Comparison of ENCODE assay signal across 31 cellular contexts in the genomic region with DNA sequence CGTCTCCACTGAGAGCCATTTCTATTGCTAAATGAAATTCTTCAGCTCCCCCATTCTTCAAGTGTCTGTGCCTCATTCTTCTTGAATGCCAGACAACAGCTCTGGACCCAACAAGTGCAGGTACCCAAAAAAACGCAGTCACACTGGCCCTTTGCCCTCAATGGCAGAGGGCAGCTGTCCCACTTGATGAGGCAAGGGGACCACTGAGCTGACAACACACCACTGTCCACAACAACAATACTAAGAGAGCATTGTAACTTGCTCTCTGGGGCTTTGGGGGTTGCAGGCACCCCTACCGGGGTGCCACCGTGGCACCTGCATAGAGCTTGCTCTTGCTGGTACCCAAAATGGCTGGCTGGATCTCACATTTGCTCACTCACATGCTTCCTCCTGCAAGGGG.
"Had no signal": no experiment of that assay in that cellular context is flagged by ENCODE, and none has a peak within 500 bp of the region (broad histone marks: within the 10 kb centered on the region; RNA-seq: fewer than 3 reads in every experiment).

No MANE protein-coding gene starts in this region.

- H3K79me2 ChIP-seq: parathyroid adenoma had no signal

- H3K4me1 ChIP-seq: parathyroid adenoma, psoas muscle, right lobe of liver, spleen, suprapubic skin, testis, tibial artery, transverse colon, upper lobe of right lung, uterus had no signal

- H3K27me3 ChIP-seq: ovary, right lobe of liver, spleen, suprapubic skin, testis, tibial artery, transverse colon, upper lobe of right lung, uterus had no signal

- H3K4me2 ChIP-seq: smooth muscle cell had no signal

- H3K4me3 ChIP-seq: ovary, psoas muscle, right lobe of liver, skin epidermis, smooth muscle cell, spleen, suprapubic skin, testis, tibial artery, transverse colon, upper lobe of right lung, uterus had no signal

- H3K36me3 Mint-ChIP-seq: naive B cell; stimulated activated memory B cell treated with anti-CD40 and anti-IgM and Interleukin-4, amounts not matched to agents 10 μg/mL and 1 μg/mL and 100 μg/mL, for 72 hours had no signal

- H3K9ac ChIP-seq: parathyroid adenoma had no signal

- H3K4me1 Mint-ChIP-seq: naive B cell; naive thymus-derived CD8-positive, alpha-beta T cell; nephron progenitor cell; neural crest cell; stimulated activated memory B cell treated with anti-CD40 and anti-IgM and Interleukin-4, amounts not matched to agents 10 μg/mL and 1 μg/mL and 100 μg/mL, for 72 hours; stimulated activated naive CD8-positive, alpha-beta T cell treated with anti-CD3 and anti-CD28 coated beads, Interleukin-15, amount 100 ng/mL, for 72 hours had no signal

- H3K36me3 ChIP-seq: ovary, right lobe of liver, spleen, suprapubic skin, tibial artery, transverse colon, upper lobe of right lung, uterus had no signal

- H2AFZ ChIP-seq: parathyroid adenoma had no signal

- H3K4me3 Mint-ChIP-seq: naive B cell; naive thymus-derived CD8-positive, alpha-beta T cell; natural killer cell treated with Interleukin-12 subunit alpha and Interleukin-12 subunit beta and Interleukin-15 and Interleukin-18, amount 100 ng/mL, for 72 hours; nephron progenitor cell; neural crest cell; stimulated activated memory B cell treated with anti-CD40 and anti-IgM and Interleukin-4, amounts not matched to agents 10 μg/mL and 1 μg/mL and 100 μg/mL, for 72 hours; stimulated activated naive CD8-positive, alpha-beta T cell treated with anti-CD3 and anti-CD28 coated beads, Interleukin-15, amount 100 ng/mL, for 72 hours had no signal

- H3K27ac ChIP-seq: ovary, parathyroid adenoma, psoas muscle, right lobe of liver, skin epidermis, spleen, suprapubic skin, testis, tibial artery, transverse colon, upper lobe of right lung, uterus had no signal

- DNase-seq: naive B cell; naive thymus-derived CD8-positive, alpha-beta T cell; nephron progenitor cell; occipital lobe; ovary; psoas muscle; right cardiac atrium; right lobe of liver; spleen; stimulated activated CD4-positive, alpha-beta T cell treated with anti-CD3 and anti-CD28 coated beads, Interleukin-12 subunit alpha, Interleukin-12 subunit beta, amount 100 ng/mL, for 4 hours; stimulated activated CD4-positive, alpha-beta T cell treated with anti-CD3 and anti-CD28 coated beads, Interleukin-1b, Interleukin-23, amount 100 ng/mL, for 48 hours; stimulated activated CD4-positive, alpha-beta T cell treated with anti-CD3 and anti-CD28 coated beads, Interleukin-4, amount 100 ng/mL, for 1 hour; stimulated activated CD4-positive, alpha-beta T cell treated with anti-CD3 and anti-CD28 coated beads, Interleukin-4, amount 100 ng/mL, for 4 hours; stimulated activated CD8-positive, alpha-beta memory T cell treated with anti-CD3 and anti-CD28 coated beads, Interleukin-4, amount 100 ng/mL, for 48 hours; stimulated activated naive CD4-positive, alpha-beta T cell; stimulated activated naive CD8-positive, alpha-beta T cell treated with anti-CD3 and anti-CD28 coated beads, Interleukin-15, amount 100 ng/mL, for 72 hours; stimulated activated naive CD8-positive, alpha-beta T cell treated with anti-CD3 and anti-CD28 coated beads, Interleukin-15, Interleukin-2, amounts not matched to agents 100 U/mL and 50 U/mL, for 24 hours; substantia nigra; testis; tibial artery; transverse colon; upper lobe of right lung; uterus had no signal

- H3K27me3 Mint-ChIP-seq: naive B cell; naive thymus-derived CD8-positive, alpha-beta T cell; natural killer cell treated with Interleukin-12 subunit alpha and Interleukin-12 subunit beta and Interleukin-15 and Interleukin-18, amount 100 ng/mL, for 72 hours; progenitor cell of endocrine pancreas; stimulated activated memory B cell treated with anti-CD40 and anti-IgM and Interleukin-4, amounts not matched to agents 10 μg/mL and 1 μg/mL and 100 μg/mL, for 72 hours; stimulated activated naive CD8-positive, alpha-beta T cell treated with anti-CD3 and anti-CD28 coated beads, Interleukin-15, amount 100 ng/mL, for 72 hours had no signal

- ATAC-seq: naive thymus-derived CD8-positive, alpha-beta T cell; natural killer cell treated with Interleukin-12 subunit alpha and Interleukin-12 subunit beta and Interleukin-15 and Interleukin-18, amount 100 ng/mL, for 72 hours; psoas muscle; right cardiac atrium; right lobe of liver; stimulated activated memory B cell treated with anti-CD40 and anti-IgM and Interleukin-4, amounts not matched to agents 10 μg/mL and 1 μg/mL and 100 μg/mL, for 72 hours; stimulated activated naive CD8-positive, alpha-beta T cell treated with anti-CD3 and anti-CD28 coated beads, Interleukin-15, amount 100 ng/mL, for 72 hours; stimulated activated naive CD8-positive, alpha-beta T cell treated with anti-CD3 and anti-CD28 coated beads, Interleukin-15, Interleukin-2, amounts not matched to agents 100 U/mL and 50 U/mL, for 24 hours; upper lobe of right lung had no signal

- H3K27ac Mint-ChIP-seq: naive B cell; naive thymus-derived CD8-positive, alpha-beta T cell; natural killer cell treated with Interleukin-12 subunit alpha and Interleukin-12 subunit beta and Interleukin-15 and Interleukin-18, amount 100 ng/mL, for 72 hours; nephron progenitor cell; stimulated activated memory B cell treated with anti-CD40 and anti-IgM and Interleukin-4, amounts not matched to agents 10 μg/mL and 1 μg/mL and 100 μg/mL, for 72 hours; stimulated activated naive CD8-positive, alpha-beta T cell treated with anti-CD3 and anti-CD28 coated beads, Interleukin-15, amount 100 ng/mL, for 72 hours had no signal

- H3K9me3 ChIP-seq: ovary, psoas muscle, right lobe of liver, testis, tibial artery, transverse colon, upper lobe of right lung, uterus had no signal
